8 cellular contexts compared by ENCODE assay signal in genomic region chr7:18494821-18495408, GRCh38. TPM values are rescaled to one million over a fixed set of nuclear protein-coding genes. Genes with fewer than 3 reads are reported as not detected.
DNase-seq lines count a peak whose midpoint lies in the region; ATAC-seq and TF ChIP-seq lines count a peak whose summit lies in the region.

No MANE protein-coding gene starts in this region.

- no peaks in the 10 kb centered on the region for H3K9me3 ChIP-seq in sigmoid colon

- peak overlapping the region; percentile 14 to 52 (median 24) for H3K27ac ChIP-seq in sigmoid colon

- TF ChIP-seq CTCF in fibroblast of the aortic adventitia (IDR thresholded peaks at IDR 0.05; ENCODE audit: insufficient read depth, low read length) (no peak), sigmoid colon (IDR thresholded peaks at IDR 0.05) (no peak), GM10266 (IDR thresholded peaks at IDR 0.05; ENCODE audit: control insufficient read depth, insufficient read depth, low read depth, missing control alignments) (no peak)

- no peak overlapping the region for H3K4me3 ChIP-seq in fibroblast of the aortic adventitia (ENCODE audit: low read depth, low read length)
- peak overlapping the region in 3 of 4 donors; percentile 30 to 42 (median 41) for H3K4me3 ChIP-seq in sigmoid colon

- peaks cover 0 to 24% (median 20%) of the 10 kb centered on the region in 4 donors for H3K4me1 ChIP-seq in sigmoid colon

- WGBS in sigmoid colon, 2 donors: 66 to 83% methylated on average over 3 of the region's 3 CpGs

- no peak for TF ChIP-seq POLR2A in sigmoid colon (IDR thresholded peaks at IDR 0.05)

- no peaks in the 10 kb centered on the region for H3K27me3 ChIP-seq in sigmoid colon

- TF ChIP-seq EP300 in sigmoid colon (IDR thresholded peaks at IDR 0.05): no peak

- H3K36me3 ChIP-seq in sigmoid colon: no peaks in the 10 kb centered on the region

- peak; percentile 44 for DNase-seq in SIG-M5 treated with dmso at 0.1 percent for 504 hours (lab: John Stamatoyannopoulos, UW; ENCODE audit: unreplicated experiment)
- no peak for DNase-seq in SIG-M5 (lab: John Stamatoyannopoulos, UW)
- DNase-seq in SHP77 (lab: John Stamatoyannopoulos, UW): peak; percentile 36 to 38
- DNase-seq in fibroblast of the aortic adventitia (ENCODE audit: low read depth): peak; percentile 61
- DNase-seq in sigmoid colon: no peak
- DNase-seq in GM10266 (ENCODE audit: extremely low spot score): no peak
- no peak for DNase-seq in OCI-M2 (lab: John Stamatoyannopoulos, UW; ENCODE audit: unreplicated experiment)

- intact Hi-C loops in sigmoid colon (cut with DNase I): no loop called here

- peak; percentile 48 for ATAC-seq in HG03025 (IDR thresholded peaks at IDR 0.05; ENCODE audit: low FRiP score, unreplicated experiment)

RNA-seq across cellular contexts. Expression of gene HDAC9, which starts 0.6 kb away (rescaled TPM):
- total RNA-seq in fibroblast of the aortic adventitia (ENCODE audit: low replicate concordance): 40.6 and 55.0 TPM in 2 replicates
- 10 to 100 TPM; 22.2 to 38.2 (median 33.5) TPM for total RNA-seq in sigmoid colon
- polyA plus RNA-seq in sigmoid colon: 1 to 10 TPM; 2.4 to 8.1 (median 5.5) TPM

Comparison
In these comparisons a context has a peak if more than half of its experiments do, and no peak if none do; other contexts are left out.
1. DNase-seq: peak in SIG-M5 treated with dmso at 0.1 percent for 504 hours (single experiment), SHP77 (2 of 2) and fibroblast of the aortic adventitia (single experiment); none in SIG-M5 (single experiment), sigmoid colon (single experiment), GM10266 (single experiment) and OCI-M2 (single experiment).